In genomic region chr10:43952760-43953159, GRCh38 we compare ENCODE assay signal across 19 cellular contexts.
DNase-seq lines count a peak whose midpoint lies in the region; ATAC-seq, FAIRE-seq and TF ChIP-seq lines count a peak whose summit lies in the region.
"Had no signal": no experiment of that assay in that cellular context is flagged by ENCODE, and none has a peak within 500 bp of the region (broad histone marks: within the 10 kb centered on the region; RNA-seq: fewer than 3 reads in every experiment).

No MANE protein-coding gene starts in this region.

- H2AFZ ChIP-seq in GM23248: no peak overlapping the region

- FAIRE-seq in D721Med (lab: Jason Lieb, UNC): no peak
- FAIRE-seq: G401.6, GM12891, H1, HTR-8/SVneo had no signal

- ATAC-seq in lung (ENCODE audit: insufficient read depth, low FRiP score) (no peak), GM21367 (IDR thresholded peaks at IDR 0.05; ENCODE audit: unreplicated experiment) (no peak)

- 96 to 100% methylated on average over 1 of the region's 1 CpG for WGBS in GM23248 (ENCODE audit: low coverage in 1 of 2, low lambda C conversion rate in 2 of 2, missing lambda C conversion rate in 2 of 2), 2 experiments
- WGBS in lung, 2 donors: 94% methylated on average over 1 of the region's 1 CpG

- no peaks in the 10 kb centered on the region for H4K20me1 ChIP-seq in GM23248 (ENCODE audit: insufficient read depth)
- H4K20me1 ChIP-seq: BLaER1 had no signal

- no peaks in the 10 kb centered on the region for H3K9me2 ChIP-seq in GM23248 (ENCODE audit: insufficient read depth)

- H3K9ac ChIP-seq in GM23248: no peak overlapping the region
- H3K9ac ChIP-seq: BLaER1 had no signal

- TF ChIP-seq CTCF in coronary artery (IDR thresholded peaks at IDR 0.05) (no peak), lung (IDR thresholded peaks at IDR 0.05; ENCODE audit: control extremely low read depth, extremely low read depth) (no peak), D721Med (IDR thresholded peaks at IDR 0.05; ENCODE audit: insufficient read depth, missing control alignments) (no peak), type B pancreatic cell (conservative IDR thresholded peaks at IDR 0.05) (no peak)

- no peaks in the 10 kb centered on the region for H3F3A ChIP-seq in GM23248 (ENCODE audit: insufficient read depth)

- H3K4me3 Mint-ChIP-seq in type B pancreatic cell: no peak overlapping the region
- H3K4me3 Mint-ChIP-seq: CD8-positive, alpha-beta memory T cell had no signal

- no peak overlapping the region for H3K4me3 ChIP-seq in GM23248
- H3K4me3 ChIP-seq in coronary artery: no peak overlapping the region
- H3K4me3 ChIP-seq in lung: no peak overlapping the region
- H3K4me3 ChIP-seq: BLaER1 had no signal

- H3K36me3 ChIP-seq in GM23248 (ENCODE audit: low read depth) (no peaks in the 10 kb centered on the region), lung (ENCODE audit: control insufficient read depth in 2 of 2, insufficient read depth in 2 of 2, low read length in 2 of 2) (no peaks in the 10 kb centered on the region)
- H3K36me3 ChIP-seq: BLaER1 had no signal

- H3K79me2 ChIP-seq in GM23248 (ENCODE audit: insufficient read depth): no peaks in the 10 kb centered on the region

- H3K4me1 Mint-ChIP-seq in type B pancreatic cell (ENCODE audit: unreplicated experiment): no peaks in the 10 kb centered on the region
- H3K4me1 Mint-ChIP-seq: CD8-positive, alpha-beta memory T cell had no signal

- peak; percentile 1 for DNase-seq in AG20443 (ENCODE audit: low spot score)
- DNase-seq in GM23248: peak; percentile 27
- DNase-seq in coronary artery (ENCODE audit: low spot score): peak; percentile 8
- peak; percentile 11 for DNase-seq in lung (ENCODE audit: low spot score)
- DNase-seq in D721Med (ENCODE audit: insufficient read length, low spot score): no peak
- no peak for DNase-seq in type B pancreatic cell (ENCODE audit: extremely low spot score, unreplicated experiment)
- DNase-seq: AML-193; Caco-2; CD8-positive, alpha-beta memory T cell; DMS 273 treated with DMSO at 0.1 percent for 48 hours; DMS79; HCEC 1CT; KBM-7 had no signal

- no peaks in the 10 kb centered on the region for H3K9me3 Mint-ChIP-seq in type B pancreatic cell

- H3K27me3 Mint-ChIP-seq in type B pancreatic cell: peaks cover 25% of the 10 kb centered on the region

- no peak overlapping the region for H3K4me2 ChIP-seq in GM23248 (ENCODE audit: unreplicated experiment)
- H3K4me2 ChIP-seq: BLaER1 had no signal

- no peaks in the 10 kb centered on the region for H3K27me3 ChIP-seq in GM23248 (replicated peaks; ENCODE audit: insufficient read depth)
- H3K27me3 ChIP-seq in lung (ENCODE audit: control insufficient read depth, insufficient read depth): no peaks in the 10 kb centered on the region
- H3K27me3 ChIP-seq: BLaER1 had no signal

- H3K4me1 ChIP-seq in GM23248 (ENCODE audit: insufficient read depth) (no peaks in the 10 kb centered on the region), lung (ENCODE audit: control insufficient read depth in 2 of 2, insufficient read depth in 2 of 2, low read length in 2 of 2) (no peaks in the 10 kb centered on the region)
- H3K4me1 ChIP-seq: Caco-2 had no signal

- in situ Hi-C loops in GM23248 (cut with MboI): no loop called here

- H3K9me3 ChIP-seq in GM23248 (ENCODE audit: low read depth) (no peaks in the 10 kb centered on the region), lung (ENCODE audit: control insufficient read depth in 2 of 2, insufficient read depth in 1 of 2, low read length in 1 of 2) (peaks cover 0 to 5% of the 10 kb centered on the region in 2 donors)
- H3K9me3 ChIP-seq: BLaER1, Caco-2 had no signal

- H3K36me3 Mint-ChIP-seq in type B pancreatic cell: no peaks in the 10 kb centered on the region
- H3K36me3 Mint-ChIP-seq: CD8-positive, alpha-beta memory T cell had no signal

- no peak overlapping the region for H3K27ac Mint-ChIP-seq in type B pancreatic cell
- H3K27ac Mint-ChIP-seq: CD8-positive, alpha-beta memory T cell had no signal

- no peak overlapping the region for H3K27ac ChIP-seq in GM23248
- no peak overlapping the region for H3K27ac ChIP-seq in coronary artery
- no peak overlapping the region for H3K27ac ChIP-seq in lung (ENCODE audit: low read depth in 1 of 2, low read length in 1 of 2)
- H3K27ac ChIP-seq: BLaER1 had no signal

Comparison
In these comparisons a context has a peak if more than half of its experiments do, and no peak if none do; other contexts are left out.
1. DNase-seq: peak in AG20443 (single experiment), GM23248 (single experiment), coronary artery (single experiment) and lung (single experiment); none in D721Med (single experiment) and type B pancreatic cell (single experiment).